In genomic region chr1:153800516-153800915, GRCh38 we compare ENCODE assay signal across 22 cellular contexts. TPM values are rescaled to one million over a fixed set of nuclear protein-coding genes. Genes with fewer than 3 reads are reported as not detected.
DNase-seq lines count a peak whose midpoint lies in the region; ATAC-seq and TF ChIP-seq lines count a peak whose summit lies in the region.
"Had no signal": no experiment of that assay in that cellular context is flagged by ENCODE, and none has a peak within 500 bp of the region (broad histone marks: within the 10 kb centered on the region; RNA-seq: fewer than 3 reads in every experiment).

No MANE protein-coding gene starts in this region.

- DNase-seq in CD4-positive, CD25-positive, alpha-beta regulatory T cell, result no peak
- DNase-seq in H9, result peak; percentile 29
- peak; percentile 59 for DNase-seq in coronary artery (ENCODE audit: low spot score)
- no peak for DNase-seq in neuronal stem cell (ENCODE audit: low spot score)
- no peak for DNase-seq in SW 1271 (lab: John Stamatoyannopoulos, UW)
- no peak for DNase-seq in H4 (ENCODE audit: low spot score)
- no peak for DNase-seq in AG20443 (ENCODE audit: low spot score)
- DNase-seq: COR-L47; effector CD8-positive, alpha-beta T cell; foreskin fibroblast; GDM1; left cardiac atrium; naive thymus-derived CD8-positive, alpha-beta T cell; NCI-H1436 treated with DMSO at 0.1 percent for 48 hours; NCI-H510A treated with DMSO at 0.1 percent for 48 hours; NK-92 treated with Interleukin-12 subunit alpha and Interleukin-12 subunit beta, amount 100 ng/mL, for 24 hours; stimulated activated CD4-positive, alpha-beta T cell treated with anti-CD3 and anti-CD28 coated beads, Interleukin-4, amount 100 ng/mL, for 4 hours; stomach; T-cell had no signal

- H3K36me3 Mint-ChIP-seq in CD4-positive, CD25-positive, alpha-beta regulatory T cell, result peaks cover 7% of the 10 kb centered on the region
- H3K36me3 Mint-ChIP-seq in H9 (ENCODE audit: insufficient read depth in 1 of 3, low read depth in 3 of 3), result peaks cover 2 to 10% (median 6%) of the 10 kb centered on the region in 3 experiments; a peak in 6 of 7 replicates
- H3K36me3 Mint-ChIP-seq: T-cell had no signal

- no peaks in the 10 kb centered on the region for H4K20me1 ChIP-seq in H9 (ENCODE audit: control insufficient read depth, insufficient read depth, insufficient read length)

- H2BK5ac ChIP-seq in H9 (ENCODE audit: insufficient read length, low read length) (no peak overlapping the region), neuronal stem cell (ENCODE audit: low read length) (no peak overlapping the region)

- H3K56ac ChIP-seq in H9 (ENCODE audit: insufficient read length, low read depth, low read length), result no peak overlapping the region

- H3K4me1 Mint-ChIP-seq in CD4-positive, CD25-positive, alpha-beta regulatory T cell, result peaks cover 2 to 19% (median 8%) of the 10 kb centered on the region in 4 donors
- peaks cover 20 to 25% of the 10 kb centered on the region in 2 experiments for H3K4me1 Mint-ChIP-seq in H9

- no peak overlapping the region for H3K4me3 Mint-ChIP-seq in CD4-positive, CD25-positive, alpha-beta regulatory T cell
- H3K4me3 Mint-ChIP-seq in H9, result no peak overlapping the region
- H3K4me3 Mint-ChIP-seq: naive thymus-derived CD8-positive, alpha-beta T cell; T-cell had no signal

- H3K79me2 ChIP-seq in H9 (ENCODE audit: insufficient read depth, low read length), result no peaks in the 10 kb centered on the region

- no CpG with 5 or more reads among the region's 7 CpGs for WGBS in H9 (ENCODE audit: extremely low coverage, insufficient read length, low lambda C conversion rate)
- no CpG with 5 or more reads among the region's 7 CpGs for WGBS in neuronal stem cell (ENCODE audit: extremely low coverage in 2 of 2, insufficient read length in 2 of 2, insufficient replicate concordance in 1 of 2), 2 donors

- H3K27ac Mint-ChIP-seq in CD4-positive, CD25-positive, alpha-beta regulatory T cell, result peak overlapping the region in 2 of 3 donors; percentile 71 to 83
- no peak overlapping the region; a peak in 1 of 7 replicates for H3K27ac Mint-ChIP-seq in H9

- H2AFZ ChIP-seq in H9 (ENCODE audit: low read length), result no peak overlapping the region
- H2AFZ ChIP-seq in neuronal stem cell (ENCODE audit: low read length), result no peak overlapping the region

- H4K8ac ChIP-seq in H9 (replicated peaks; ENCODE audit: insufficient read length, low read depth, low read length) (no peak overlapping the region), neuronal stem cell (ENCODE audit: low read depth, low read length) (no peak overlapping the region)

- H4K91ac ChIP-seq in H9 (ENCODE audit: insufficient read length, low read depth, low read length), result no peak overlapping the region
- no peak overlapping the region for H4K91ac ChIP-seq in neuronal stem cell (ENCODE audit: low read depth, low read length, poor library complexity)

- H3K9me3 ChIP-seq in CD4-positive, CD25-positive, alpha-beta regulatory T cell (ENCODE audit: control insufficient read depth in 2 of 2, low read length in 2 of 2), result no peaks in the 10 kb centered on the region
- H3K9me3 ChIP-seq in H9 (ENCODE audit: control insufficient read depth, low read depth, low read length) (no peaks in the 10 kb centered on the region), neuronal stem cell (replicated peaks in 1 of 2; ENCODE audit: control insufficient read depth in 2 of 2, insufficient read depth in 1 of 2, low read depth in 1 of 2, low read length in 2 of 2) (no peaks in the 10 kb centered on the region)
- H3K9me3 ChIP-seq: stomach, tibial nerve had no signal

- H3K14ac ChIP-seq in H9 (ENCODE audit: insufficient read depth, low read length) (no peak overlapping the region), neuronal stem cell (ENCODE audit: low read length) (no peak overlapping the region)

- no peak overlapping the region for H3K4me2 ChIP-seq in H9 (ENCODE audit: insufficient read depth, insufficient read length, low read length)
- H3K4me2 ChIP-seq in neuronal stem cell (ENCODE audit: insufficient read depth, low read length, poor library complexity, severe bottlenecking), result no peak overlapping the region
- H3K4me2 ChIP-seq: KMS-11 had no signal

- H2BK12ac ChIP-seq in H9 (ENCODE audit: insufficient read length, low read depth, low read length), result no peak overlapping the region
- no peak overlapping the region for H2BK12ac ChIP-seq in neuronal stem cell (ENCODE audit: low read length)

- H2BK15ac ChIP-seq in H9 (ENCODE audit: low read depth, low read length) (no peak overlapping the region), neuronal stem cell (ENCODE audit: low read length) (no peak overlapping the region)

- H3K18ac ChIP-seq in H9 (ENCODE audit: insufficient read length, low read depth, low read length) (no peak overlapping the region), neuronal stem cell (ENCODE audit: low read length) (no peak overlapping the region)

- no peak overlapping the region for H3K23ac ChIP-seq in H9 (ENCODE audit: insufficient read length, low read depth, low read length)
- peak overlapping the region; percentile 6 for H3K23ac ChIP-seq in neuronal stem cell (ENCODE audit: low read depth, low read length, poor library complexity)

- H3K23me2 ChIP-seq in H9 (ENCODE audit: insufficient read length, low read depth, low read length, poor library complexity, severe bottlenecking), result no peaks in the 10 kb centered on the region

- no peak overlapping the region for H3K27ac ChIP-seq in CD4-positive, CD25-positive, alpha-beta regulatory T cell (ENCODE audit: insufficient read depth, low read length, poor library complexity, severe bottlenecking)
- H3K27ac ChIP-seq in H9 (ENCODE audit: insufficient read length, low read depth, low read length) (no peak overlapping the region), coronary artery (no peak overlapping the region), neuronal stem cell (replicated peaks; ENCODE audit: low read length) (no peak overlapping the region)
- H3K27ac ChIP-seq: KMS-11, stomach, tibial nerve had no signal

- no peak overlapping the region for H3T11ph ChIP-seq in H9 (ENCODE audit: low read length)

- H3K79me1 ChIP-seq in H9 (ENCODE audit: insufficient read depth, low read depth, low read length, poor library complexity, severe bottlenecking) (no peaks in the 10 kb centered on the region), neuronal stem cell (ENCODE audit: low read depth, low read length) (no peaks in the 10 kb centered on the region)

- no peak overlapping the region for H2AK5ac ChIP-seq in H9 (ENCODE audit: insufficient read length, low read length)
- no peak overlapping the region for H2AK5ac ChIP-seq in neuronal stem cell (ENCODE audit: low read depth, low read length)

- no peak overlapping the region for H3K4me3 ChIP-seq in CD4-positive, CD25-positive, alpha-beta regulatory T cell (ENCODE audit: low read depth, low read length)
- H3K4me3 ChIP-seq in coronary artery, result no peak overlapping the region
- H3K4me3 ChIP-seq in neuronal stem cell (ENCODE audit: low read length in 2 of 2), result no peak overlapping the region
- H3K4me3 ChIP-seq: stomach, tibial nerve had no signal

- H3K27me3 Mint-ChIP-seq in CD4-positive, CD25-positive, alpha-beta regulatory T cell, result no peaks in the 10 kb centered on the region
- peaks cover 4% of the 10 kb centered on the region for H3K27me3 Mint-ChIP-seq in H9 (ENCODE audit: low read depth)
- H3K27me3 Mint-ChIP-seq: naive thymus-derived CD8-positive, alpha-beta T cell; T-cell had no signal

- peaks cover 0 to 1% (median 0%) of the 10 kb centered on the region in 7 donors for H3K9me3 Mint-ChIP-seq in CD4-positive, CD25-positive, alpha-beta regulatory T cell
- H3K9me3 Mint-ChIP-seq in H9, result no peaks in the 10 kb centered on the region
- H3K9me3 Mint-ChIP-seq: naive thymus-derived CD8-positive, alpha-beta T cell; T-cell had no signal

- H3K4ac ChIP-seq in H9 (ENCODE audit: low read depth, low read length) (no peak overlapping the region), neuronal stem cell (ENCODE audit: low read length) (no peak overlapping the region)

- no peak overlapping the region for H2BK120ac ChIP-seq in H9 (ENCODE audit: low read depth, low read length, poor library complexity, severe bottlenecking)
- no peak overlapping the region for H2BK120ac ChIP-seq in neuronal stem cell (ENCODE audit: low read depth, low read length)

- H2BK20ac ChIP-seq in H9 (ENCODE audit: low read depth, low read length, poor library complexity, severe bottlenecking), result no peak overlapping the region

- no peak for TF ChIP-seq CTCF in H9 (conservative IDR thresholded peaks at IDR 0.05)
- TF ChIP-seq CTCF in coronary artery (IDR thresholded peaks at IDR 0.05), result no peak

- H4K5ac ChIP-seq in H9 (ENCODE audit: insufficient read length, low read depth, low read length), result no peak overlapping the region

- H3K36me3 ChIP-seq in CD4-positive, CD25-positive, alpha-beta regulatory T cell (ENCODE audit: control insufficient read depth, insufficient read depth, low read length), result no peaks in the 10 kb centered on the region
- H3K36me3 ChIP-seq in neuronal stem cell (replicated peaks in 1 of 2; ENCODE audit: control insufficient read depth in 2 of 2, insufficient read depth in 2 of 2, low read length in 2 of 2), result peaks cover 12 to 68% of the 10 kb centered on the region in 2 donors

- H3K27me3 ChIP-seq in CD4-positive, CD25-positive, alpha-beta regulatory T cell (ENCODE audit: control insufficient read depth, insufficient read depth, low read length), result no peaks in the 10 kb centered on the region
- no peaks in the 10 kb centered on the region for H3K27me3 ChIP-seq in H9 (ENCODE audit: insufficient read depth, low read length)
- H3K27me3 ChIP-seq in neuronal stem cell (ENCODE audit: control insufficient read depth in 3 of 3, insufficient read depth in 3 of 3, low read depth in 1 of 3, low read length in 3 of 3), result peaks cover 0 to 2% (median 0%) of the 10 kb centered on the region in 3 experiments

- no peaks in the 10 kb centered on the region for H3K4me1 ChIP-seq in CD4-positive, CD25-positive, alpha-beta regulatory T cell (ENCODE audit: control insufficient read depth, insufficient read depth, low read length, poor library complexity, severe bottlenecking)
- H3K4me1 ChIP-seq in H9 (ENCODE audit: insufficient read depth, low read length), result no peaks in the 10 kb centered on the region
- peaks cover 5 to 16% of the 10 kb centered on the region in 2 donors for H3K4me1 ChIP-seq in neuronal stem cell (ENCODE audit: control insufficient read depth in 2 of 2, insufficient read depth in 1 of 2, low read depth in 1 of 2, low read length in 2 of 2)

- no peak for ATAC-seq in CD4-positive, CD25-positive, alpha-beta regulatory T cell (ENCODE audit: low read depth in 2 of 2)
- ATAC-seq: left cardiac atrium; naive thymus-derived CD8-positive, alpha-beta T cell; sciatic nerve; T-cell had no signal

- no peak overlapping the region for H3K9ac ChIP-seq in H9 (ENCODE audit: extremely low read depth, insufficient read length, low read length)
- H3K9ac ChIP-seq in neuronal stem cell (ENCODE audit: low read depth, low read length, poor library complexity), result no peak overlapping the region
- H3K9ac ChIP-seq: KMS-11 had no signal

RNA-seq across cellular contexts. Expression of gene SLC27A3, which starts 25.3 kb away (rescaled TPM):
- 8.3 TPM for total RNA-seq in CD4-positive, CD25-positive, alpha-beta regulatory T cell
- 1 to 10 TPM; 5.4 to 8.3 (median 5.9) TPM for polyA plus RNA-seq in CD4-positive, CD25-positive, alpha-beta regulatory T cell
- total RNA-seq in H9 (2021), result 42.0 and 45.3 TPM in 2 replicates
- polyA plus RNA-seq in neuronal stem cell (2013, experiment 1 of 2), result 7.5 TPM
- 7.2 TPM for polyA plus RNA-seq in neuronal stem cell (2013, experiment 2 of 2)
- 0.93 and 2.9 TPM in 2 replicates for total RNA-seq in H4 (2014; rRNA removed; shearing (Covaris generic))

Comparison
In these comparisons a context has a peak if more than half of its experiments do, and no peak if none do; other contexts are left out.
1. DNase-seq: peak in H9 (single experiment) and coronary artery (single experiment); none in CD4-positive, CD25-positive, alpha-beta regulatory T cell (0 of 3), neuronal stem cell (single experiment), SW 1271 (0 of 2), H4 (single experiment) and AG20443 (single experiment).
2. H3K27ac Mint-ChIP-seq: peak in CD4-positive, CD25-positive, alpha-beta regulatory T cell (2 of 3); none in H9 (0 of 3).